ENCODE assay signal across 30 cellular contexts in genomic region chr9:121067655-121068054, GRCh38. TPM values are rescaled to one million over a fixed set of nuclear protein-coding genes. Genes with fewer than 3 reads are reported as not detected.
DNase-seq lines count a peak whose midpoint lies in the region; ATAC-seq, FAIRE-seq and TF ChIP-seq lines count a peak whose summit lies in the region.
"Had no signal": no experiment of that assay in that cellular context is flagged by ENCODE, and none has a peak within 500 bp of the region (broad histone marks: within the 10 kb centered on the region; RNA-seq: fewer than 3 reads in every experiment).

No MANE protein-coding gene starts in this region.

- TF ChIP-seq POLR2A in H54 (IDR thresholded peaks at IDR 0.05; ENCODE audit: low read depth, low read length) = no peak

- intact Hi-C loops in activated CD8-positive, alpha-beta T cell treated with anti-CD3 and anti-CD28 coated beads for 36 hours (cut with micrococcal nuclease) = no loop called here
- intact Hi-C loops in dendritic cell treated with granulocyte-macrophage colony-stimulating factor and Interleukin-4, amounts not matched to agents 40 ng/mL and 50 ng/mL, for 4 days (cut with micrococcal nuclease) = no loop called here

- H3K9me3 Mint-ChIP-seq in activated CD8-positive, alpha-beta T cell treated with anti-CD3 and anti-CD28 coated beads for 36 hours = peaks cover 9% of the 10 kb centered on the region
- H3K9me3 Mint-ChIP-seq in activated CD8-positive, alpha-beta T cell treated with anti-CD3 and anti-CD28 coated beads, Interleukin-2, amount 10 ng/mL, durations not matched to agents 7 days and 5 days (ENCODE audit: insufficient read depth) = peaks cover 10% of the 10 kb centered on the region
- H3K9me3 Mint-ChIP-seq in dendritic cell treated with granulocyte-macrophage colony-stimulating factor and Interleukin-4, amounts not matched to agents 40 ng/mL and 50 ng/mL, for 4 days = no peaks in the 10 kb centered on the region
- H3K9me3 Mint-ChIP-seq: natural killer cell had no signal

- H3K4me3 Mint-ChIP-seq in activated CD8-positive, alpha-beta T cell treated with anti-CD3 and anti-CD28 coated beads for 36 hours = no peak overlapping the region
- no peak overlapping the region for H3K4me3 Mint-ChIP-seq in activated CD8-positive, alpha-beta T cell treated with anti-CD3 and anti-CD28 coated beads, Interleukin-2, amount 10 ng/mL, durations not matched to agents 7 days and 5 days
- H3K4me3 Mint-ChIP-seq in dendritic cell treated with granulocyte-macrophage colony-stimulating factor and Interleukin-4, amounts not matched to agents 40 ng/mL and 50 ng/mL, for 4 days = no peak overlapping the region
- H3K4me3 Mint-ChIP-seq: brain, endodermal cell, natural killer cell had no signal

- H3K27me3 Mint-ChIP-seq in activated CD8-positive, alpha-beta T cell treated with anti-CD3 and anti-CD28 coated beads for 36 hours = no peaks in the 10 kb centered on the region
- peaks cover 2% of the 10 kb centered on the region for H3K27me3 Mint-ChIP-seq in activated CD8-positive, alpha-beta T cell treated with anti-CD3 and anti-CD28 coated beads, Interleukin-2, amount 10 ng/mL, durations not matched to agents 7 days and 5 days (ENCODE audit: low read depth)
- no peaks in the 10 kb centered on the region for H3K27me3 Mint-ChIP-seq in dendritic cell treated with granulocyte-macrophage colony-stimulating factor and Interleukin-4, amounts not matched to agents 40 ng/mL and 50 ng/mL, for 4 days
- H3K27me3 Mint-ChIP-seq: brain had no signal

- peak; percentile 20 for ATAC-seq in activated CD8-positive, alpha-beta T cell treated with anti-CD3 and anti-CD28 coated beads for 36 hours
- ATAC-seq in activated CD8-positive, alpha-beta T cell treated with anti-CD3 and anti-CD28 coated beads, Interleukin-2, amount 10 ng/mL, durations not matched to agents 7 days and 5 days = no peak
- ATAC-seq in HG02678 (IDR thresholded peaks at IDR 0.05; ENCODE audit: unreplicated experiment) = no peak
- ATAC-seq: esophagus mucosa, HCT116, left colon, mucosa of descending colon, natural killer cell, upper lobe of right lung had no signal

- no peak for TF ChIP-seq CTCF in activated CD8-positive, alpha-beta T cell treated with anti-CD3 and anti-CD28 coated beads for 36 hours (IDR thresholded peaks at IDR 0.05)

- peaks cover 9% of the 10 kb centered on the region for H3K36me3 Mint-ChIP-seq in activated CD8-positive, alpha-beta T cell treated with anti-CD3 and anti-CD28 coated beads for 36 hours (ENCODE audit: low read depth)
- H3K36me3 Mint-ChIP-seq in activated CD8-positive, alpha-beta T cell treated with anti-CD3 and anti-CD28 coated beads, Interleukin-2, amount 10 ng/mL, durations not matched to agents 7 days and 5 days (ENCODE audit: low read depth) = peaks cover 21% of the 10 kb centered on the region
- no peaks in the 10 kb centered on the region for H3K36me3 Mint-ChIP-seq in dendritic cell treated with granulocyte-macrophage colony-stimulating factor and Interleukin-4, amounts not matched to agents 40 ng/mL and 50 ng/mL, for 4 days (ENCODE audit: low read depth)
- H3K36me3 Mint-ChIP-seq: natural killer cell had no signal

- POLR2A ChIA-PET in activated CD8-positive, alpha-beta T cell treated with anti-CD3 and anti-CD28 coated beads for 36 hours (lab: Charles Lee) = interaction anchor here (0.6 to 1.1 kb wide), 3 partner anchors 8 to 588 kb away, joined by 3 read pairs; no protein-coding TSS in a partner anchor
- POLR2A ChIA-PET in activated CD8-positive, alpha-beta T cell treated with anti-CD3 and anti-CD28 coated beads, Interleukin-2, amount 10 ng/mL, durations not matched to agents 7 days and 5 days (lab: Charles Lee) = no interaction called here

- H3K27ac Mint-ChIP-seq in activated CD8-positive, alpha-beta T cell treated with anti-CD3 and anti-CD28 coated beads for 36 hours = no peak overlapping the region
- no peak overlapping the region for H3K27ac Mint-ChIP-seq in activated CD8-positive, alpha-beta T cell treated with anti-CD3 and anti-CD28 coated beads, Interleukin-2, amount 10 ng/mL, durations not matched to agents 7 days and 5 days
- H3K27ac Mint-ChIP-seq in dendritic cell treated with granulocyte-macrophage colony-stimulating factor and Interleukin-4, amounts not matched to agents 40 ng/mL and 50 ng/mL, for 4 days = peak overlapping the region; percentile 5
- H3K27ac Mint-ChIP-seq: brain, endodermal cell, natural killer cell had no signal

- H3K4me1 Mint-ChIP-seq in activated CD8-positive, alpha-beta T cell treated with anti-CD3 and anti-CD28 coated beads for 36 hours (ENCODE audit: low read depth) = peaks cover 25% of the 10 kb centered on the region
- peaks cover 31% of the 10 kb centered on the region for H3K4me1 Mint-ChIP-seq in activated CD8-positive, alpha-beta T cell treated with anti-CD3 and anti-CD28 coated beads, Interleukin-2, amount 10 ng/mL, durations not matched to agents 7 days and 5 days (ENCODE audit: low read depth)
- peaks cover 29% of the 10 kb centered on the region for H3K4me1 Mint-ChIP-seq in dendritic cell treated with granulocyte-macrophage colony-stimulating factor and Interleukin-4, amounts not matched to agents 40 ng/mL and 50 ng/mL, for 4 days (ENCODE audit: low read depth)

- FAIRE-seq in H54 (lab: Jason Lieb, UNC) = peak; percentile 88

- DNase-seq in activated CD8-positive, alpha-beta T cell treated with anti-CD3 and anti-CD28 coated beads for 36 hours = no peak
- no peak for DNase-seq in activated CD8-positive, alpha-beta T cell treated with anti-CD3 and anti-CD28 coated beads, Interleukin-2, amount 10 ng/mL, durations not matched to agents 7 days and 5 days
- no peak for DNase-seq in H54 (ENCODE audit: insufficient read length, low spot score)
- DNase-seq in SKM-1 (lab: John Stamatoyannopoulos, UW; ENCODE audit: unreplicated experiment) = peak; percentile 4
- no peak for DNase-seq in COLO829 (ENCODE audit: low spot score)
- DNase-seq in SHP77 treated with DMSO at 0.1 percent for 48 hours (lab: John Stamatoyannopoulos, UW) = no peak
- DNase-seq: activated CD8-positive, alpha-beta memory T cell treated with anti-CD3 and anti-CD28 coated beads, Interleukin-2, amount 50 U/mL, for 48 hours; activated gamma-delta T cell treated with Interleukin-2 at 50 U/mL for 16 hours; amniotic stem cell; dermis blood vessel endothelial cell; DMS153; endodermal cell; glutamatergic neuron; Karpas-422; left colon; mucosa of descending colon; natural killer cell; NCI-H146; NCI-H2107; NCI-H748 treated with DMSO at 0.1 percent for 48 hours; nucleus accumbens; sigmoid colon; stimulated activated CD4-positive, alpha-beta T cell treated with anti-CD3 and anti-CD28 coated beads, Interleukin-4, amount 100 ng/mL, for 24 hours; T-helper 2 cell; upper lobe of right lung had no signal

- CTCF ChIA-PET in activated CD8-positive, alpha-beta T cell treated with anti-CD3 and anti-CD28 coated beads for 36 hours (lab: Charles Lee) = interaction anchor here (5.3 kb wide), 1 partner anchor 6 kb away, joined by 41 read pairs; no protein-coding TSS in a partner anchor
- CTCF ChIA-PET in activated CD8-positive, alpha-beta T cell treated with anti-CD3 and anti-CD28 coated beads, Interleukin-2, amount 10 ng/mL, durations not matched to agents 7 days and 5 days (lab: Charles Lee) = interaction anchor here (1.1 to 5.9 kb wide), 2 partner anchors 7 to 312 kb away, joined by 4 to 70 read pairs; no protein-coding TSS in a partner anchor

RNA-seq across cellular contexts. Expression of gene CNTRL, which starts 7.1 kb away (rescaled TPM):
- 10 to 100 TPM; 62.8 to 69.8 TPM for total RNA-seq in activated CD8-positive, alpha-beta T cell treated with anti-CD3 and anti-CD28 coated beads for 36 hours
- total RNA-seq in activated CD8-positive, alpha-beta T cell treated with anti-CD3 and anti-CD28 coated beads, Interleukin-2, amount 10 ng/mL, durations not matched to agents 7 days and 5 days = 10 to 100 TPM; 80.8 to 84.3 TPM

RNA-seq across cellular contexts. Expression of gene C5, which starts 17.6 kb away (rescaled TPM):
- 1 to 10 TPM; 1.9 to 3.4 TPM for total RNA-seq in activated CD8-positive, alpha-beta T cell treated with anti-CD3 and anti-CD28 coated beads for 36 hours
- total RNA-seq in activated CD8-positive, alpha-beta T cell treated with anti-CD3 and anti-CD28 coated beads, Interleukin-2, amount 10 ng/mL, durations not matched to agents 7 days and 5 days = 1 to 10 TPM; 1.3 to 2.3 TPM
